In the genomic region with DNA sequence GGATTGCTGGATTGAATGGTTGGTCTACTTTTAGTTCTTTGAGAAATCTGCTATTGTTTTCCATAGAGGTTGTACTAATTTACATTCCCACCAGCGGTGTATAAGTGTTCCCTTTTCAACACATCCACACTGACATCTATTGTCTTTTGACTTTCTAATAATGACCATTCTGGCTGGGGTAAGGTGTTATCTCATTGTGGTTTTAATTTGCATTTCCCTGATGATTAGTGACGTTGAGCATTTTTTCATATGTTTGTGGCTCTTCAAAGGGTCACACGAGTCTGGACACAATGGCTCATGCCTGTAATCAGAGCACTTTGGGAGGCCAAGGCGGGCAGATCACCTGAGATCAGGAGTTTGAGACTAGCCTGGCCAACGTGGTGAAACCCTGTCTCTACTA, we compare ENCODE assay signal across 1 cellular context.
TF ChIP-seq lines count a peak whose summit lies in the region.

No MANE protein-coding gene starts in this region.

TF ChIP-seq in GM12878, 131 proteins besides CTCF, POLR2A, EP300 and RAD21:
- TF ChIP-seq, protein P1, sequence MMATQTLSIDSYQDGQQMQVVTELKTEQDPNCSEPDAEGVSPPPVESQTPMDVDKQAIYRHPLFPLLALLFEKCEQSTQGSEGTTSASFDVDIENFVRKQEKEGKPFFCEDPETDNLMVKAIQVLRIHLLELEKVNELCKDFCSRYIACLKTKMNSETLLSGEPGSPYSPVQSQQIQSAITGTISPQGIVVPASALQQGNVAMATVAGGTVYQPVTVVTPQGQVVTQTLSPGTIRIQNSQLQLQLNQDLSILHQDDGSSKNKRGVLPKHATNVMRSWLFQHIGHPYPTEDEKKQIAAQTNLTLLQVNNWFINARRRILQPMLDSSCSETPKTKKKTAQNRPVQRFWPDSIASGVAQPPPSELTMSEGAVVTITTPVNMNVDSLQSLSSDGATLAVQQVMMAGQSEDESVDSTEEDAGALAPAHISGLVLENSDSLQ (IDR thresholded peaks at IDR 0.05): 0 out of 2 replicates have a peak, but pooled peaks have one; percentile 5
- peak; percentile 45 for TF ChIP-seq MEF2B (IDR thresholded peaks at IDR 0.05; ENCODE audit: partially characterized antibody, poor library complexity, severe bottlenecking)
- TF ChIP-seq CREM (IDR thresholded peaks at IDR 0.05; ENCODE audit: low read depth): peak; percentile 42; the same call in 1 of the 2 replicates
- TF ChIP-seq, protein P2, sequence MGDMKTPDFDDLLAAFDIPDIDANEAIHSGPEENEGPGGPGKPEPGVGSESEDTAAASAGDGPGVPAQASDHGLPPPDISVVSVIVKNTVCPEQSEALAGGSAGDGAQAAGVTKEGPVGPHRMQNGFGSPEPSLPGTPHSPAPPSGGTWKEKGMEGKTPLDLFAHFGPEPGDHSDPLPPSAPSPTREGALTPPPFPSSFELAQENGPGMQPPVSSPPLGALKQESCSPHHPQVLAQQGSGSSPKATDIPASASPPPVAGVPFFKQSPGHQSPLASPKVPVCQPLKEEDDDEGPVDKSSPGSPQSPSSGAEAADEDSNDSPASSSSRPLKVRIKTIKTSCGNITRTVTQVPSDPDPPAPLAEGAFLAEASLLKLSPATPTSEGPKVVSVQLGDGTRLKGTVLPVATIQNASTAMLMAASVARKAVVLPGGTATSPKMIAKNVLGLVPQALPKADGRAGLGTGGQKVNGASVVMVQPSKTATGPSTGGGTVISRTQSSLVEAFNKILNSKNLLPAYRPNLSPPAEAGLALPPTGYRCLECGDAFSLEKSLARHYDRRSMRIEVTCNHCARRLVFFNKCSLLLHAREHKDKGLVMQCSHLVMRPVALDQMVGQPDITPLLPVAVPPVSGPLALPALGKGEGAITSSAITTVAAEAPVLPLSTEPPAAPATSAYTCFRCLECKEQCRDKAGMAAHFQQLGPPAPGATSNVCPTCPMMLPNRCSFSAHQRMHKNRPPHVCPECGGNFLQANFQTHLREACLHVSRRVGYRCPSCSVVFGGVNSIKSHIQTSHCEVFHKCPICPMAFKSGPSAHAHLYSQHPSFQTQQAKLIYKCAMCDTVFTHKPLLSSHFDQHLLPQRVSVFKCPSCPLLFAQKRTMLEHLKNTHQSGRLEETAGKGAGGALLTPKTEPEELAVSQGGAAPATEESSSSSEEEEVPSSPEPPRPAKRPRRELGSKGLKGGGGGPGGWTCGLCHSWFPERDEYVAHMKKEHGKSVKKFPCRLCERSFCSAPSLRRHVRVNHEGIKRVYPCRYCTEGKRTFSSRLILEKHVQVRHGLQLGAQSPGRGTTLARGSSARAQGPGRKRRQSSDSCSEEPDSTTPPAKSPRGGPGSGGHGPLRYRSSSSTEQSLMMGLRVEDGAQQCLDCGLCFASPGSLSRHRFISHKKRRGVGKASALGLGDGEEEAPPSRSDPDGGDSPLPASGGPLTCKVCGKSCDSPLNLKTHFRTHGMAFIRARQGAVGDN (IDR thresholded peaks at IDR 0.05): 0 out of 2 replicates have a peak, but pooled peaks have one; percentile 25
- peak; percentile 85 for TF ChIP-seq ATF7 (IDR thresholded peaks at IDR 0.05; ENCODE audit: low read depth)
- peak; percentile 52; the same call in 1 of the 2 replicates for TF ChIP-seq NR2F1 (conservative IDR thresholded peaks at IDR 0.05)
- TF ChIP-seq DPF2 (IDR thresholded peaks at IDR 0.05): peak; percentile 18; the same call in 1 of the 2 replicates
- TF ChIP-seq RUNX3 (IDR thresholded peaks at IDR 0.05; ENCODE audit: low read length): peak; percentile 35; the same call in 1 of the 2 replicates
- peak; percentile 58 to 70; a peak in 3 of 4 replicates for TF ChIP-seq IKZF2 (IDR thresholded peaks at IDR 0.05)
- TF ChIP-seq IKZF1 (conservative IDR thresholded peaks at IDR 0.05): peak; percentile 47
- TF ChIP-seq POU2F2 (IDR thresholded peaks at IDR 0.05; ENCODE audit: borderline replicate concordance, low read depth, low read length): peak; percentile 74; the same call in 1 of the 3 replicates
- TF ChIP-seq BHLHE40 (IDR thresholded peaks at IDR 0.05; ENCODE audit: borderline replicate concordance in 1 of 2, low read depth in 2 of 2, low read length in 1 of 2): peak; percentile 26 to 83; a peak in 3 of 4 replicates
- TF ChIP-seq NBN (IDR thresholded peaks at IDR 0.05): 0 out of 2 replicates have a peak, but pooled peaks have one; percentile 45
- peak; percentile 87 for TF ChIP-seq MTA2 (IDR thresholded peaks at IDR 0.05; ENCODE audit: low read depth)
